17 cellular contexts compared by ENCODE assay signal in the genomic region with DNA sequence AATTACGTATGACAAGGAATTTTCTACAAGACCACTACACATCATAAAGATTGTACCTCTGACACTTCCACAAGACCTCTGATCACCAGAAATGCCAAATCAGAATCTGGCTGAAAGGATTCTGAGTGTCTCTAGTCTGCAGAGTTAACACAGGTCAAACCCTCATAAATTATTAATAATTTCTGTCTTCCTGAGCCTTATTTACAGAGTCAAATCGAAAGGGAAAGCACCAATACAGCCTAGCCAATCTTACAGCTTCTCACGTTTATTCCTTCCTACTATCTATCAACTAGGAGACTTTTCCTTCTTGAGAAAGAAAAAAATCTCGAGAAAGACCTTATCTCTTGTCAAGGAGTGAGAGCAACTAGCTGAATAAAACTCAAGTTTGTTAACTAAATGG.
DNase-seq lines count a peak whose midpoint lies in the region; ATAC-seq and TF ChIP-seq lines count a peak whose summit lies in the region.
"Had no signal": no experiment of that assay in that cellular context is flagged by ENCODE, and none has a peak within 500 bp of the region (broad histone marks: within the 10 kb centered on the region; RNA-seq: fewer than 3 reads in every experiment).

No MANE protein-coding gene starts in this region.

- H3K27ac ChIP-seq in tibial nerve (no peak overlapping the region), brain microvascular endothelial cell (no peak overlapping the region)
- H3K27ac ChIP-seq: hepatocyte, psoas muscle, suprapubic skin had no signal

- H3K27me3 ChIP-seq in MG63 (no peaks in the 10 kb centered on the region), tibial nerve (no peaks in the 10 kb centered on the region), brain microvascular endothelial cell (replicated peaks) (no peaks in the 10 kb centered on the region)
- H3K27me3 ChIP-seq: hepatocyte, suprapubic skin had no signal

- H3K9me3 ChIP-seq in MG63 (no peaks in the 10 kb centered on the region), tibial nerve (no peaks in the 10 kb centered on the region)
- H3K9me3 ChIP-seq: Caco-2, psoas muscle, suprapubic skin had no signal

- no peak for TF ChIP-seq EP300 in tibial nerve (IDR thresholded peaks at IDR 0.05)

- H3K4me3 ChIP-seq in MG63 (peak overlapping the region; percentile 31), tibial nerve (no peak overlapping the region), brain microvascular endothelial cell (ENCODE audit: low read depth, low read length) (no peak overlapping the region)
- H3K4me3 ChIP-seq: hepatocyte, psoas muscle, suprapubic skin had no signal

- no peak for DNase-seq in MG63
- no peak for DNase-seq in tibial nerve (ENCODE audit: low spot score in 2 of 2)
- no peak for DNase-seq in NOMO-1 (lab: John Stamatoyannopoulos, UW; ENCODE audit: unreplicated experiment in 2 of 2)
- DNase-seq in brain microvascular endothelial cell, result no peak
- DNase-seq in stimulated activated naive CD4-positive, alpha-beta T cell treated with Interleukin-2 at 50 U/mL for 16 hours (lab: John Stamatoyannopoulos, UW), result no peak
- DNase-seq: activated CD4-positive, alpha-beta T cell treated with anti-CD3 and anti-CD28 coated beads, Interleukin-2, amount 10 ng/mL, durations not matched to agents 7 days and 5 days; activated T-cell treated with anti-CD3 and anti-CD28 coated beads, Interleukin-2, amount 50 U/mL, for 4 hours; Caco-2; NCI-H2107; psoas muscle; stimulated activated CD4-positive, alpha-beta T cell treated with anti-CD3 and anti-CD28 coated beads, Interleukin-15, amount 100 ng/mL, for 24 hours; T1000 had no signal

- H3K36me3 ChIP-seq in MG63 (no peaks in the 10 kb centered on the region), tibial nerve (no peaks in the 10 kb centered on the region), brain microvascular endothelial cell (replicated peaks) (no peaks in the 10 kb centered on the region)
- H3K36me3 ChIP-seq: suprapubic skin had no signal

- TF ChIP-seq POLR2A in tibial nerve (IDR thresholded peaks at IDR 0.05), result no peak

- 76 to 79% methylated on average over 4 of the region's 4 CpGs for WGBS in tibial nerve, 2 donors

- no peaks in the 10 kb centered on the region for H3K4me1 ChIP-seq in tibial nerve
- H3K4me1 ChIP-seq: Caco-2, psoas muscle, suprapubic skin had no signal

- no peak for TF ChIP-seq CTCF in tibial nerve (IDR thresholded peaks at IDR 0.05)
- TF ChIP-seq CTCF in brain microvascular endothelial cell (IDR thresholded peaks at IDR 0.05; ENCODE audit: low read depth, low read length, missing control alignments), result no peak

- in situ Hi-C loops in brain microvascular endothelial cell (cut with HindIII; ENCODE audit: low pct_ligation_motif_present, low sequenced_read_pairs), result no loop called here

- peak; percentile 43 for ATAC-seq in GM18868 (IDR thresholded peaks at IDR 0.05; ENCODE audit: unreplicated experiment)
- ATAC-seq in GM21515 (IDR thresholded peaks at IDR 0.05; ENCODE audit: unreplicated experiment), result peak; percentile 55
- peak; percentile 75 for ATAC-seq in HG03064 (IDR thresholded peaks at IDR 0.05; ENCODE audit: low read depth, unreplicated experiment)
- ATAC-seq: activated T-cell treated with anti-CD3 and anti-CD28 coated beads, Interleukin-2, amount 50 U/mL, for 4 hours; psoas muscle had no signal
